ENCODE assay signal across 11 cellular contexts in the genomic region with DNA sequence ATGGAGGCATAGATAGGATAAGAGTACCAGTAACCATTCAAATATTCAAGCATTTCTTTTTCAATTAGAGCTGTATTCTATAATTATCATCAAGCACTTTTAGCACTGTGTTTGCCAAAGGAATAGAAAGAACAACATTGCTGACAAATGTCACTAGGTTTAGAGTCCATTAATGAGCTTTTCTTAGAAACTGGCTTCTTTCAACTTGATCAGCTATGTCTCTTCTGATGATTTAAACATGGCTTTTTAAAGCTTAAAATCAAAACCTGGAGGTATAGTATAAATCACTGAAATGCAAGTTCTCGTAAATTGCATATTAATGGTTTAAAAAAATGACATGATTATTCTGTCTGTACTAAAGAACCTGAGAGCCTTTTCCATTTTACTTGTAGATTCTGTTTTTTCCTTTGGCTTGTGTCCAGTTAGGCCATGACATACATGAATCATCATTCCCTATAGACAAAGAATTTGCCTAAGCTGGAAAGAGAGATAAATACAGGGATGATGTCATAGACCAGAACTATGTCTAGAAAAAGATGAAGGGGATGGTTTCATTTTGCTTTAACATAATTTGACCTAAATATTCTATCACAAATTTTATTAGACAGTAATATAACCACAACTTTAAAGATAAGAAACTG.
A peak's percentile ranks its signal among the peaks of the same experiment; 100 is the strongest.
DNase-seq lines count a peak whose midpoint lies in the region; ATAC-seq and TF ChIP-seq lines count a peak whose summit lies in the region.
"Had no signal": no experiment of that assay in that cellular context is flagged by ENCODE, and none has a peak within 500 bp of the region (broad histone marks: within the 10 kb centered on the region; RNA-seq: fewer than 3 reads in every experiment).

No MANE protein-coding gene starts in this region.

- BruUV-seq in HCT116 (replicated peaks; lab: Mats Ljungman, UMichigan) = no TSS peak

- H3K36me3 ChIP-seq in HCT116 (ENCODE audit: control insufficient read depth in 1 of 2, insufficient read depth in 2 of 2, low read length in 2 of 2) (no peaks in the 10 kb centered on the region), H7 (replicated peaks; ENCODE audit: control insufficient read depth, insufficient read depth, low read length) (no peaks in the 10 kb centered on the region)
- H3K36me3 ChIP-seq: heart right ventricle had no signal

- H3K36me3 Mint-ChIP-seq in naive thymus-derived CD8-positive, alpha-beta T cell = no peaks in the 10 kb centered on the region

- no peaks in the 10 kb centered on the region for H3K4me1 Mint-ChIP-seq in naive thymus-derived CD8-positive, alpha-beta T cell
- H3K4me1 Mint-ChIP-seq: activated CD4-positive, alpha-beta T cell treated with anti-CD3 and anti-CD28 coated beads, Interleukin-2, amount 10 ng/mL, durations not matched to agents 7 days and 5 days had no signal

- CTCF ChIA-PET in HCT116 (lab: Charles Lee) = interaction anchor here (1.1 to 1.7 kb wide), 4 partner anchors 54 to 752 kb away, joined by 3 to 7 read pairs (median 4); no protein-coding TSS in a partner anchor

- DNase-seq in A172 (ENCODE audit: low spot score) (peak; percentile 64), HCT116 (ENCODE audit: low read depth, low spot score) (no peak), SHP77 treated with DMSO at 0.1 percent for 48 hours (lab: John Stamatoyannopoulos, UW) (peak; percentile 23), fibroblast of the conjunctiva (ENCODE audit: low read depth) (peak; percentile 70), T-helper 1 cell (no peak), H7 (no peak)
- no peak for DNase-seq in naive thymus-derived CD8-positive, alpha-beta T cell
- DNase-seq: activated CD4-positive, alpha-beta T cell treated with anti-CD3 and anti-CD28 coated beads, Interleukin-2, amount 10 ng/mL, durations not matched to agents 7 days and 5 days; GOT3; heart right ventricle had no signal

- H3K27me3 ChIP-seq in HCT116 (ENCODE audit: insufficient read depth, low read length) (no peaks in the 10 kb centered on the region), H7 (ENCODE audit: control insufficient read depth, insufficient read depth, low read length) (no peaks in the 10 kb centered on the region)
- H3K27me3 ChIP-seq: heart right ventricle had no signal

- peak overlapping the region; percentile 88 for H2AFZ ChIP-seq in HCT116 (ENCODE audit: low read depth, low read length, poor library complexity, severe bottlenecking)

- intact Hi-C loops in HCT116 (cut with micrococcal nuclease) = loop anchor here (1.0 to 10.0 kb wide), 2 partner anchors 381 to 675 kb away; no protein-coding TSS in a partner anchor

- no peak overlapping the region for H3K4me3 Mint-ChIP-seq in naive thymus-derived CD8-positive, alpha-beta T cell
- H3K4me3 Mint-ChIP-seq: activated CD4-positive, alpha-beta T cell treated with anti-CD3 and anti-CD28 coated beads, Interleukin-2, amount 10 ng/mL, durations not matched to agents 7 days and 5 days had no signal

- no peaks in the 10 kb centered on the region for H3K27me3 Mint-ChIP-seq in naive thymus-derived CD8-positive, alpha-beta T cell
- H3K27me3 Mint-ChIP-seq: activated CD4-positive, alpha-beta T cell treated with anti-CD3 and anti-CD28 coated beads, Interleukin-2, amount 10 ng/mL, durations not matched to agents 7 days and 5 days had no signal

- H4K20me1 ChIP-seq in HCT116 (ENCODE audit: insufficient read depth) = no peaks in the 10 kb centered on the region

- H3K9me2 ChIP-seq in HCT116 (ENCODE audit: insufficient read depth) = no peaks in the 10 kb centered on the region

- ATAC-seq in HCT116 (no peak), GM18498 (IDR thresholded peaks at IDR 0.05; ENCODE audit: unreplicated experiment) (no peak)
- no peak for ATAC-seq in naive thymus-derived CD8-positive, alpha-beta T cell

- no peak overlapping the region for H3K27ac ChIP-seq in HCT116 (ENCODE audit: low read depth, low read length)
- H3K27ac ChIP-seq: heart right ventricle had no signal

- no peaks in the 10 kb centered on the region for H3K9me3 ChIP-seq in HCT116 (ENCODE audit: control insufficient read depth in 1 of 2, insufficient read depth in 1 of 2, low read depth in 1 of 2, low read length in 2 of 2)
- H3K9me3 ChIP-seq: heart right ventricle had no signal

- POLR2A ChIA-PET in HCT116 (lab: Charles Lee) = no interaction called here
- POLR2A ChIA-PET in naive thymus-derived CD8-positive, alpha-beta T cell (lab: Charles Lee) = no interaction called here

- no peak for TF ChIP-seq RAD21 in HCT116 (IDR thresholded peaks at IDR 0.05; ENCODE audit: low read depth)

- TF ChIP-seq CTCF in HCT116 (IDR thresholded peaks at IDR 0.05 in 2 of 3, conservative IDR thresholded peaks at IDR 0.05 in 1 of 3; ENCODE audit: borderline replicate concordance in 1 of 3, insufficient read depth in 1 of 3, low read depth in 2 of 3, low read length in 2 of 3) = no peak

- H3K27ac Mint-ChIP-seq in naive thymus-derived CD8-positive, alpha-beta T cell = no peak overlapping the region
- H3K27ac Mint-ChIP-seq: activated CD4-positive, alpha-beta T cell treated with anti-CD3 and anti-CD28 coated beads, Interleukin-2, amount 10 ng/mL, durations not matched to agents 7 days and 5 days had no signal

- H3K9ac ChIP-seq in HCT116 (ENCODE audit: low read length) = no peak overlapping the region

- peaks cover 10 to 15% of the 10 kb centered on the region in 2 experiments; a peak in 3 of 4 replicates for H3K4me1 ChIP-seq in HCT116 (ENCODE audit: control insufficient read depth in 1 of 2, insufficient read depth in 2 of 2, low read length in 2 of 2)

- no peak for TF ChIP-seq POLR2A in HCT116 (IDR thresholded peaks at IDR 0.05; ENCODE audit: borderline replicate concordance, extremely low read depth, insufficient read depth, insufficient read length)

- H3K79me2 ChIP-seq in HCT116 (ENCODE audit: insufficient read depth, low read length) = no peaks in the 10 kb centered on the region

- H3K4me2 ChIP-seq in HCT116 (ENCODE audit: low read length) = peak overlapping the region; percentile 37; the same call in 1 of the 2 replicates

- peaks cover 0 to 8% (median 0%) of the 10 kb centered on the region in 9 donors for H3K9me3 Mint-ChIP-seq in naive thymus-derived CD8-positive, alpha-beta T cell
- H3K9me3 Mint-ChIP-seq: activated CD4-positive, alpha-beta T cell treated with anti-CD3 and anti-CD28 coated beads, Interleukin-2, amount 10 ng/mL, durations not matched to agents 7 days and 5 days had no signal

- RAD21 ChIA-PET in HCT116 (lab: Charles Lee; ENCODE audit: low non-redundant PET in 1 of 2, low total read pairs in 2 of 2, uncharacterized antibody in 2 of 2, unreplicated experiment in 2 of 2) = interaction anchor here in 1 of 2 experiments (1.1 kb wide), 1 partner anchor 181 kb away, joined by 3 read pairs; no protein-coding TSS in a partner anchor

- H3K4me3 ChIP-seq in HCT116 (replicated peaks in 1 of 2; ENCODE audit: low read depth in 1 of 2, low read length in 2 of 2) (no peak overlapping the region), H7 (ENCODE audit: insufficient read depth, low read depth, low read length) (no peak overlapping the region)
- H3K4me3 ChIP-seq: heart right ventricle had no signal

TF ChIP-seq in HCT116, 20 proteins besides CTCF, POLR2A, EP300 and RAD21:
- TF ChIP-seq SRF (IDR thresholded peaks at IDR 0.05; ENCODE audit: low read depth) = no peak
- TF ChIP-seq TCF7L2 (IDR thresholded peaks at IDR 0.05; ENCODE audit: borderline replicate concordance, extremely low read depth, insufficient read depth, insufficient read length) = no peak
- no peak for TF ChIP-seq ELF1 (IDR thresholded peaks at IDR 0.05; ENCODE audit: borderline replicate concordance, low read depth)
- TF ChIP-seq EGR1 (IDR thresholded peaks at IDR 0.05; ENCODE audit: low read depth) = no peak
- TF ChIP-seq, protein P1, sequence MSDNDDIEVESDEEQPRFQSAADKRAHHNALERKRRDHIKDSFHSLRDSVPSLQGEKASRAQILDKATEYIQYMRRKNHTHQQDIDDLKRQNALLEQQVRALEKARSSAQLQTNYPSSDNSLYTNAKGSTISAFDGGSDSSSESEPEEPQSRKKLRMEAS (IDR thresholded peaks at IDR 0.05) = no peak
- TF ChIP-seq YY1 (IDR thresholded peaks at IDR 0.05; ENCODE audit: extremely low read depth, insufficient replicate concordance, low read depth, low read length) = no peak
- no peak for TF ChIP-seq CEBPB (IDR thresholded peaks at IDR 0.05; ENCODE audit: low read depth)
- TF ChIP-seq FOSL1 (IDR thresholded peaks at IDR 0.05; ENCODE audit: low read depth) = no peak
- TF ChIP-seq, protein P2, sequence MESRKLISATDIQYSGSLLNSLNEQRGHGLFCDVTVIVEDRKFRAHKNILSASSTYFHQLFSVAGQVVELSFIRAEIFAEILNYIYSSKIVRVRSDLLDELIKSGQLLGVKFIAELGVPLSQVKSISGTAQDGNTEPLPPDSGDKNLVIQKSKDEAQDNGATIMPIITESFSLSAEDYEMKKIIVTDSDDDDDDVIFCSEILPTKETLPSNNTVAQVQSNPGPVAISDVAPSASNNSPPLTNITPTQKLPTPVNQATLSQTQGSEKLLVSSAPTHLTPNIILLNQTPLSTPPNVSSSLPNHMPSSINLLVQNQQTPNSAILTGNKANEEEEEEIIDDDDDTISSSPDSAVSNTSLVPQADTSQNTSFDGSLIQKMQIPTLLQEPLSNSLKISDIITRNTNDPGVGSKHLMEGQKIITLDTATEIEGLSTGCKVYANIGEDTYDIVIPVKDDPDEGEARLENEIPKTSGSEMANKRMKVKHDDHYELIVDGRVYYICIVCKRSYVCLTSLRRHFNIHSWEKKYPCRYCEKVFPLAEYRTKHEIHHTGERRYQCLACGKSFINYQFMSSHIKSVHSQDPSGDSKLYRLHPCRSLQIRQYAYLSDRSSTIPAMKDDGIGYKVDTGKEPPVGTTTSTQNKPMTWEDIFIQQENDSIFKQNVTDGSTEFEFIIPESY (IDR thresholded peaks at IDR 0.05; ENCODE audit: extremely low read depth, insufficient replicate concordance, low read length) = no peak
- TF ChIP-seq CBX3 (IDR thresholded peaks at IDR 0.05; ENCODE audit: low read depth) = no peak

Comparison
In these comparisons a context has a peak if more than half of its experiments do, and no peak if none do; other contexts are left out.
1. DNase-seq: peak in A172 (single experiment), SHP77 treated with DMSO at 0.1 percent for 48 hours (single experiment) and fibroblast of the conjunctiva (single experiment); none in HCT116 (single experiment), T-helper 1 cell (0 of 5), H7 (single experiment) and naive thymus-derived CD8-positive, alpha-beta T cell (0 of 10).